1 cellular context compared by ENCODE assay signal in genomic region chr2:201856561-201856960, GRCh38.
TF ChIP-seq lines count a peak whose summit lies in the region.

No MANE protein-coding gene starts in this region.

TF ChIP-seq in IMR-90, 13 proteins besides CTCF, POLR2A, EP300 and RAD21:
- TF ChIP-seq MAZ (IDR thresholded peaks at IDR 0.05; ENCODE audit: borderline replicate concordance, low read depth, low read length): no peak
- TF ChIP-seq USF2 (IDR thresholded peaks at IDR 0.05; ENCODE audit: low read depth, low read length): no peak
